ENCODE assay signal across 10 cellular contexts in genomic region chr10:17923728-17924127, GRCh38. TPM values are rescaled to one million over a fixed set of nuclear protein-coding genes. Genes with fewer than 3 reads are reported as not detected.
A peak's percentile ranks its signal among the peaks of the same experiment; 100 is the strongest.
DNase-seq lines count a peak whose midpoint lies in the region; ATAC-seq, FAIRE-seq and TF ChIP-seq lines count a peak whose summit lies in the region.
"Had no signal": no experiment of that assay in that cellular context is flagged by ENCODE, and none has a peak within 500 bp of the region (broad histone marks: within the 10 kb centered on the region; RNA-seq: fewer than 3 reads in every experiment).

No MANE protein-coding gene starts in this region.

- no peaks in the 10 kb centered on the region for H4K20me1 ChIP-seq in fibroblast of lung (ENCODE audit: control insufficient read depth, extremely low read depth, insufficient read depth, low read length)

- no peak for FAIRE-seq in RCC 7860 (lab: Jason Lieb, UNC)

- no peak overlapping the region for H3K4me3 ChIP-seq in fibroblast of lung (replicated peaks in 1 of 4; ENCODE audit: control extremely low read depth in 1 of 4, insufficient read depth in 1 of 4, low read depth in 3 of 4, low read length in 4 of 4)

- no peak overlapping the region for H3K9ac ChIP-seq in fibroblast of lung (ENCODE audit: insufficient read depth, low read length)

- intact Hi-C loops in posterior cingulate gyrus (cut with DNase I), result no loop called here

- H3K9me3 ChIP-seq in fibroblast of lung (ENCODE audit: control insufficient read depth, insufficient read depth, low read depth, low read length), result no peaks in the 10 kb centered on the region

- no peaks in the 10 kb centered on the region for H3K79me2 ChIP-seq in fibroblast of lung (ENCODE audit: control insufficient read depth, insufficient read depth, low read length)

- H3K4me1 ChIP-seq in fibroblast of lung (ENCODE audit: control insufficient read depth, extremely low read depth, insufficient read depth, low read length), result peaks cover 7% of the 10 kb centered on the region

- H3K4me2 ChIP-seq in fibroblast of lung (ENCODE audit: extremely low read depth, insufficient read depth, low read length), result peak overlapping the region; percentile 51

- H3K27ac ChIP-seq in fibroblast of lung (ENCODE audit: insufficient read depth, low read length), result peak overlapping the region; percentile 68

- peak; percentile 6 for DNase-seq in DMS153 treated with DMSO at 0.1 percent for 48 hours (lab: John Stamatoyannopoulos, UW; ENCODE audit: unreplicated experiment)
- peak; percentile 14 for DNase-seq in RCC 7860 (ENCODE audit: low spot score)
- peak; percentile 89 to 96 for DNase-seq in fibroblast of lung (ENCODE audit: low read depth in 2 of 2)
- DNase-seq in posterior cingulate gyrus, result peak in 9 of 10 donors; percentile 14 to 81 (median 43)
- DNase-seq in NCI-H345 (lab: John Stamatoyannopoulos, UW), result no peak
- DNase-seq: stimulated activated naive CD4-positive, alpha-beta T cell treated with Interleukin-2 at 50 U/mL for 16 hours had no signal

- H3K27me3 ChIP-seq in fibroblast of lung (ENCODE audit: control insufficient read depth, insufficient read depth, low read length), result no peaks in the 10 kb centered on the region

- TF ChIP-seq CTCF in fibroblast of lung (conservative IDR thresholded peaks at IDR 0.05 in 1 of 2, IDR thresholded peaks at IDR 0.05 in 1 of 2; ENCODE audit: low read depth in 1 of 2, low read length in 2 of 2), result no peak

- H3K36me3 ChIP-seq in fibroblast of lung (ENCODE audit: control insufficient read depth, insufficient read depth, low read length), result no peaks in the 10 kb centered on the region

- ATAC-seq in HG03378 (IDR thresholded peaks at IDR 0.05; ENCODE audit: unreplicated experiment) (no peak), HG02642 (IDR thresholded peaks at IDR 0.05; ENCODE audit: poor library complexity, unreplicated experiment) (no peak), HG03159 (IDR thresholded peaks at IDR 0.05; ENCODE audit: unreplicated experiment) (no peak)
- ATAC-seq: WTC11 had no signal

- peak overlapping the region; percentile 70 for H2AFZ ChIP-seq in fibroblast of lung (ENCODE audit: low read length)

RNA-seq across cellular contexts. Expression of gene SLC39A12, which starts 28.0 kb away (rescaled TPM):
- not detected in 2 replicates for total RNA-seq in fibroblast of lung
- not detected in 2 replicates for polyA plus RNA-seq in fibroblast of lung
- polyA plus RNA-seq in fibroblast of lung (2012), result not detected in 2 replicates
- polyA minus RNA-seq in fibroblast of lung (ENCODE audit: low replicate concordance), result not detected in 2 replicates
- total RNA-seq: WTC11 had no signal
